8 cellular contexts compared by ENCODE assay signal in the genomic region with DNA sequence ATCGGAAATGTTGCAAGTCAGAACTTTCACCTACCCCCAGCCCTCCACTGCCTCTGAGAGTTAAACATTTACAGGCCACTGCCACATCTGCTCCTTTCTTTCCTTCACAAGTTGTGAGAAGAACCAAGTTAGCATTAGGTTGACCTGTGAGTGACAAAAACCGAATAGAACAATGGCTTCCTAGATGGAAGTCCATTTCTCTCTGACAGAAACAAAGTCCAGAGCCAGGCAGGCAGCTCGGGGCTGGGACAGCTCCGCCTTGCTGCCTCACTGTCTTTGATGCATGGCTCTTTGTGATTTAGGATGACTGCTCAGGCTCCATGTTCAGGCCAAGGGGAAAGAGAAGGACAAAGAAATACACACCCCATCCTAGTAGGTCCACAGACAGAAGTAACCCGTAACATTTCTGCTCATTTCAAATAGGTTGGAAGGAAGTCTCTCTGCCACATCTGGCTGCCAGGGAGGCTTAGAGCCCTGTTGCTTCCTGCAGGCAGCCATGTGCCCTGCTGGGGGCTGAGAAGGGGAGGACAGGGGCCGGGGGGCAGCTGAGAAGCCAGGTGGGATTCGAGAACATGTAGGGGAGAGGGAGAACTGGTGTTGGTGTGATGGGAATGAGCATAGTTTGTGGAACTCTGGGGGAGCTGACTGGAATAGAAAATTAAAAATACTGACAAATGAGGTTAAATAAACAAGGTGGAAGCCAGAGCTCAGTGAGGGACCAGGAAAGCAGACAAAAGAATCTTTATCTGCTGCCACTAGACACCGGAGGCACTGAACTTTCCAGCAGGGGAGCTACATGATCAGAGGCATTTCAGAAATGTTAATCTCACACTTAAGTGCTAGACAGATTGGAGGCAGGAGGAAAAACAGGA. TPM values are rescaled to one million over a fixed set of nuclear protein-coding genes. Genes with fewer than 3 reads are reported as not detected.
DNase-seq lines count a peak whose midpoint lies in the region; ATAC-seq, FAIRE-seq and TF ChIP-seq lines count a peak whose summit lies in the region.

No MANE protein-coding gene starts in this region.

- no peak for TF ChIP-seq CTCF in A549 (IDR thresholded peaks at IDR 0.05)
- peak; percentile 24 for TF ChIP-seq CTCF in fibroblast of villous mesenchyme (IDR thresholded peaks at IDR 0.05; ENCODE audit: insufficient read depth, low read depth, low read length)

- H3K9me3 ChIP-seq in A549: no peaks in the 10 kb centered on the region
- H3K9me3 ChIP-seq in skeletal muscle satellite cell (replicated peaks; ENCODE audit: low read length): no peaks in the 10 kb centered on the region

- DNase-seq in A549 (ENCODE audit: low read depth in 1 of 2, low spot score in 1 of 2): peak in 1 of 2 experiments; percentile 68
- no peak for DNase-seq in fibroblast of villous mesenchyme (ENCODE audit: low read depth)
- no peak for DNase-seq in hepatic stellate cell (ENCODE audit: low spot score)
- no peak for DNase-seq in SHP77 treated with DMSO at 0.1 percent for 48 hours (lab: John Stamatoyannopoulos, UW)

- no peak for FAIRE-seq in A549 (lab: Jason Lieb, UNC)

- H3K36me3 ChIP-seq in skeletal muscle satellite cell (ENCODE audit: insufficient read depth, low read length): no peaks in the 10 kb centered on the region

- ATAC-seq in A549: peak in 1 of 2 experiments; percentile 49; a peak in 3 of 6 replicates
- no peak for ATAC-seq in GM21576 (IDR thresholded peaks at IDR 0.05; ENCODE audit: unreplicated experiment)

- H3K9ac ChIP-seq in skeletal muscle satellite cell (ENCODE audit: low read depth, low read length): peak overlapping the region; percentile 37

- CTCF ChIA-PET in A549 (lab: Yijun Ruan, JAX): interaction anchor here (0.6 to 1.3 kb wide), 9 partner anchors 7 to 121 kb away, joined by 3 to 4 read pairs (median 3); partner anchors contain the start of gene DDR1

- H3K4me3 ChIP-seq in A549 (no peak overlapping the region), fibroblast of villous mesenchyme (ENCODE audit: low read depth, low read length) (no peak overlapping the region), skeletal muscle satellite cell (ENCODE audit: low read length) (no peak overlapping the region)

- H3K4me2 ChIP-seq in A549 (peak overlapping the region; percentile 67), skeletal muscle satellite cell (ENCODE audit: low read length) (no peak overlapping the region)

- TF ChIP-seq POLR2A in A549 (IDR thresholded peaks at IDR 0.05; ENCODE audit: low read length): no peak
- TF ChIP-seq POLR2A in GM19193 (IDR thresholded peaks at IDR 0.05; ENCODE audit: extremely low read depth, insufficient read depth, insufficient read length): peak; percentile 21

- no peak for TF ChIP-seq RAD21 in A549 (conservative IDR thresholded peaks at IDR 0.05 in 1 of 2, IDR thresholded peaks at IDR 0.05 in 1 of 2)

- TF ChIP-seq EP300 in A549 (IDR thresholded peaks at IDR 0.05): peak in 1 of 2 experiments; percentile 50; a peak in 2 of 5 replicates

- H3K27me3 ChIP-seq in skeletal muscle satellite cell (ENCODE audit: control insufficient read depth, insufficient read depth, low read length): no peaks in the 10 kb centered on the region

- WGBS in A549 (ENCODE audit: missing lambda C conversion rate): 14% methylated on average over 7 of the region's 8 CpGs

- POLR2A ChIA-PET in A549 (lab: Yijun Ruan, JAX): interaction anchor here (0.7 to 2.3 kb wide), 3 partner anchors 12 to 18 kb away, joined by 3 to 12 read pairs (median 3); no protein-coding TSS in a partner anchor

- H3K27ac ChIP-seq in A549: peak overlapping the region; percentile 93 to 97

- peaks cover 81% of the 10 kb centered on the region for H3K4me1 ChIP-seq in A549
- peaks cover 45% of the 10 kb centered on the region for H3K4me1 ChIP-seq in skeletal muscle satellite cell (ENCODE audit: control insufficient read depth, insufficient read depth, low read length)

TF ChIP-seq in A549, 52 proteins besides CTCF, POLR2A, EP300 and RAD21 (continues in another document):
- no peak for TF ChIP-seq RCOR1 (IDR thresholded peaks at IDR 0.05; ENCODE audit: low read depth, low read length)
- 0 out of 2 replicates have a peak, but pooled peaks have one; percentile 41 for TF ChIP-seq FOXS1 (CRISPR knock-in tag; IDR thresholded peaks at IDR 0.05)
- TF ChIP-seq GATA3 (IDR thresholded peaks at IDR 0.05; ENCODE audit: borderline replicate concordance): peak; percentile 55; the same call in 1 of the 2 replicates
- 0 out of 5 replicates have a peak, but pooled peaks of 1 of the 2 experiments have one; percentile 34 for TF ChIP-seq JUN (IDR thresholded peaks at IDR 0.05)
- TF ChIP-seq MYC (IDR thresholded peaks at IDR 0.05; ENCODE audit: borderline replicate concordance, low read length): no peak
- no peak for TF ChIP-seq SMC3 (IDR thresholded peaks at IDR 0.05)
- TF ChIP-seq CHD4 (IDR thresholded peaks at IDR 0.05; ENCODE audit: borderline replicate concordance): no peak
- peak; percentile 44; the same call in 1 of the 2 replicates for TF ChIP-seq MAX (IDR thresholded peaks at IDR 0.05)

TF ChIP-seq in PFSK-1, 5 proteins besides CTCF, POLR2A, EP300 and RAD21:
- TF ChIP-seq, protein P1, sequence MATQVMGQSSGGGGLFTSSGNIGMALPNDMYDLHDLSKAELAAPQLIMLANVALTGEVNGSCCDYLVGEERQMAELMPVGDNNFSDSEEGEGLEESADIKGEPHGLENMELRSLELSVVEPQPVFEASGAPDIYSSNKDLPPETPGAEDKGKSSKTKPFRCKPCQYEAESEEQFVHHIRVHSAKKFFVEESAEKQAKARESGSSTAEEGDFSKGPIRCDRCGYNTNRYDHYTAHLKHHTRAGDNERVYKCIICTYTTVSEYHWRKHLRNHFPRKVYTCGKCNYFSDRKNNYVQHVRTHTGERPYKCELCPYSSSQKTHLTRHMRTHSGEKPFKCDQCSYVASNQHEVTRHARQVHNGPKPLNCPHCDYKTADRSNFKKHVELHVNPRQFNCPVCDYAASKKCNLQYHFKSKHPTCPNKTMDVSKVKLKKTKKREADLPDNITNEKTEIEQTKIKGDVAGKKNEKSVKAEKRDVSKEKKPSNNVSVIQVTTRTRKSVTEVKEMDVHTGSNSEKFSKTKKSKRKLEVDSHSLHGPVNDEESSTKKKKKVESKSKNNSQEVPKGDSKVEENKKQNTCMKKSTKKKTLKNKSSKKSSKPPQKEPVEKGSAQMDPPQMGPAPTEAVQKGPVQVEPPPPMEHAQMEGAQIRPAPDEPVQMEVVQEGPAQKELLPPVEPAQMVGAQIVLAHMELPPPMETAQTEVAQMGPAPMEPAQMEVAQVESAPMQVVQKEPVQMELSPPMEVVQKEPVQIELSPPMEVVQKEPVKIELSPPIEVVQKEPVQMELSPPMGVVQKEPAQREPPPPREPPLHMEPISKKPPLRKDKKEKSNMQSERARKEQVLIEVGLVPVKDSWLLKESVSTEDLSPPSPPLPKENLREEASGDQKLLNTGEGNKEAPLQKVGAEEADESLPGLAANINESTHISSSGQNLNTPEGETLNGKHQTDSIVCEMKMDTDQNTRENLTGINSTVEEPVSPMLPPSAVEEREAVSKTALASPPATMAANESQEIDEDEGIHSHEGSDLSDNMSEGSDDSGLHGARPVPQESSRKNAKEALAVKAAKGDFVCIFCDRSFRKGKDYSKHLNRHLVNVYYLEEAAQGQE (IDR thresholded peaks at IDR 0.05; ENCODE audit: insufficient read depth in 1 of 2, low read depth in 2 of 2, low read length in 2 of 2): peak in 1 of 2 experiments; percentile 60; a peak in 1 of 4 replicates
- peak; percentile 16; the same call in 1 of the 2 replicates for TF ChIP-seq TAF1 (IDR thresholded peaks at IDR 0.05; ENCODE audit: borderline replicate concordance, insufficient read depth, low read length)
- no peak for TF ChIP-seq SIN3A (IDR thresholded peaks at IDR 0.05; ENCODE audit: borderline replicate concordance, insufficient read depth, low read length)

RNA-seq across cellular contexts. Expression of gene IER3, which starts 19.5 kb away (rescaled TPM):
- polyA plus RNA-seq in A549 (2011; rRNA removed) (116 and 202 TPM in 2 replicates), A549 (2017; fragmentation: RNase III; extraction: RNeasy Plus Mini Kit Qiagen cat#74134 plus additional on column Dnase treatment) (89.1 to 108 TPM (median 104 TPM) in 3 replicates)
- polyA plus RNA-seq in A549 (2012; cell fraction: cytosol; rRNA removed): 172 and 215 TPM in 2 replicates
- polyA plus RNA-seq in A549 (2012; cell fraction: nucleus; rRNA removed): 240 and 352 TPM in 2 replicates
- polyA minus RNA-seq in A549 (2011; rRNA and poly(A)+ RNA removed): 93.4 and 94.8 TPM in 2 replicates
- not detected for polyA plus RNA-seq in PFSK-1 (2012; ENCODE audit: insufficient read length, low read depth)
- 132 and 187 TPM in 2 replicates for total RNA-seq in fibroblast of villous mesenchyme
- 18.5 and 35.2 TPM in 2 replicates for total RNA-seq in skeletal muscle satellite cell (2012; rRNA removed)

RNA-seq across cellular contexts. Expression of gene FLOT1, which starts 21.4 kb away (rescaled TPM):
- polyA plus RNA-seq in A549 (2011; rRNA removed): 135 and 136 TPM in 2 replicates
- 140 TPM in 2 replicates for polyA plus RNA-seq in A549 (2012; cell fraction: cytosol; rRNA removed)
- polyA plus RNA-seq in A549 (2012; cell fraction: nucleus; rRNA removed): 112 and 128 TPM in 2 replicates
- polyA plus RNA-seq in A549 (2017; fragmentation: RNase III; extraction: RNeasy Plus Mini Kit Qiagen cat#74134 plus additional on column Dnase treatment): 89.7 to 99.2 TPM (median 89.9 TPM) in 3 replicates
- polyA minus RNA-seq in A549 (2011; rRNA and poly(A)+ RNA removed): 101 and 112 TPM in 2 replicates
- polyA plus RNA-seq in PFSK-1 (2012; ENCODE audit: insufficient read length, low read depth): 327 TPM
- total RNA-seq in fibroblast of villous mesenchyme: 107 and 119 TPM in 2 replicates
- 71.9 and 75.3 TPM in 2 replicates for total RNA-seq in skeletal muscle satellite cell (2012; rRNA removed)

RNA-seq across cellular contexts. Expression of gene TUBB, which starts 43.7 kb away (rescaled TPM):
- polyA plus RNA-seq in A549 (2011; rRNA removed) (691 and 782 TPM in 2 replicates), A549 (2017; fragmentation: RNase III; extraction: RNeasy Plus Mini Kit Qiagen cat#74134 plus additional on column Dnase treatment) (1,022 to 1,121 TPM (median 1,044 TPM) in 3 replicates)
- polyA plus RNA-seq in A549 (2012; cell fraction: cytosol; rRNA removed): 1,345 and 1,480 TPM in 2 replicates
- polyA plus RNA-seq in A549 (2012; cell fraction: nucleus; rRNA removed): 1,395 and 1,872 TPM in 2 replicates
- polyA minus RNA-seq in A549 (2011; rRNA and poly(A)+ RNA removed): 802 and 983 TPM in 2 replicates
- 747 TPM for polyA plus RNA-seq in PFSK-1 (2012; ENCODE audit: insufficient read length, low read depth)
- 590 and 713 TPM in 2 replicates for total RNA-seq in fibroblast of villous mesenchyme
- 624 and 1,061 TPM in 2 replicates for total RNA-seq in skeletal muscle satellite cell (2012; rRNA removed)

RNA-seq across cellular contexts. Expression of gene MDC1, which starts 46.8 kb away (rescaled TPM):
- polyA plus RNA-seq in A549 (2011; rRNA removed) (8.2 and 13.3 TPM in 2 replicates), A549 (2017; fragmentation: RNase III; extraction: RNeasy Plus Mini Kit Qiagen cat#74134 plus additional on column Dnase treatment) (14.9 to 21.4 TPM (median 16.5 TPM) in 3 replicates)
- polyA plus RNA-seq in A549 (2012; cell fraction: cytosol; rRNA removed): 8.4 and 10.3 TPM in 2 replicates
- polyA plus RNA-seq in A549 (2012; cell fraction: nucleus; rRNA removed): 29.8 and 46.1 TPM in 2 replicates
- polyA minus RNA-seq in A549 (2011; rRNA and poly(A)+ RNA removed): 18.4 and 19.4 TPM in 2 replicates
- 42.5 TPM for polyA plus RNA-seq in PFSK-1 (2012; ENCODE audit: insufficient read length, low read depth)
- 3.2 and 4.7 TPM in 2 replicates for total RNA-seq in fibroblast of villous mesenchyme
- 6.1 and 7.6 TPM in 2 replicates for total RNA-seq in skeletal muscle satellite cell (2012; rRNA removed)
